Comparison of ENCODE assay signal across 33 cellular contexts in genomic region chr5:81021951-81022687, GRCh38.
A peak's percentile ranks its signal among the peaks of the same experiment; 100 is the strongest.
DNase-seq lines count a peak whose midpoint lies in the region; ATAC-seq, FAIRE-seq and TF ChIP-seq lines count a peak whose summit lies in the region.
"Had no signal": no experiment of that assay in that cellular context is flagged by ENCODE, and none has a peak within 500 bp of the region (broad histone marks: within the 10 kb centered on the region; RNA-seq: fewer than 3 reads in every experiment).

No MANE protein-coding gene starts in this region.

- H3K27ac Mint-ChIP-seq in T-helper 17 cell, result peak overlapping the region; percentile 1
- H3K27ac Mint-ChIP-seq: brain, memory B cell had no signal

- DNase-seq in HepG2 (ENCODE audit: low spot score) (no peak), right lobe of liver (no peak), T-helper 17 cell (no peak), kidney glomerular epithelial cell (lab: John Stamatoyannopoulos, UW) (peak; percentile 28), GM10248 (ENCODE audit: extremely low spot score) (no peak), NCI-H2196 treated with DMSO at 0.1 percent for 48 hours (lab: John Stamatoyannopoulos, UW; ENCODE audit: unreplicated experiment) (no peak)
- DNase-seq in stimulated activated CD4-positive, alpha-beta T cell treated with anti-CD3 and anti-CD28 coated beads, Interleukin-12 subunit alpha, Interleukin-12 subunit beta, amount 100 ng/mL, for 4 hours, result no peak
- DNase-seq: activated CD4-positive, alpha-beta T cell treated with anti-CD3 and anti-CD28 coated beads for 48 hours; activated gamma-delta T cell treated with Interleukin-2 at 50 U/mL for 16 hours; activated T-cell treated with anti-CD3 and anti-CD28 coated beads, Interleukin-2, amount 50 U/mL, for 48 hours; left colon; NCI-H1417; NCI-H2081; NCI-H2227 treated with DMSO at 0.1 percent for 48 hours; NCI-H526 treated with DMSO at 0.1 percent for 48 hours; NK-92 treated with Interleukin-12 subunit alpha and Interleukin-12 subunit beta, amount 100 ng/mL, for 24 hours; ovary; retina; SHP77; small intestine; stimulated activated CD4-positive, alpha-beta T cell treated with anti-CD3 and anti-CD28 coated beads, Interleukin-1b, Interleukin-23, amount 100 ng/mL, for 48 hours; stimulated activated CD8-positive, alpha-beta memory T cell treated with anti-CD3 and anti-CD28 coated beads, Interleukin-4, amount 100 ng/mL, for 48 hours; T-helper 2 cell; WERI-Rb-1 had no signal

- intact Hi-C loops in HepG2 (cut with micrococcal nuclease; ENCODE audit: unreplicated experiment) (no loop called here), right lobe of liver (cut with DNase I) (no loop called here)

- TF ChIP-seq CTCF in HepG2 (CRISPR knock-in tag; IDR thresholded peaks at IDR 0.05), result no peak
- TF ChIP-seq CTCF in right lobe of liver (IDR thresholded peaks at IDR 0.05), result no peak
- no peak for TF ChIP-seq CTCF in GM10248 (IDR thresholded peaks at IDR 0.05; ENCODE audit: control extremely low read depth, extremely low read depth, low read depth, missing control alignments)

- FAIRE-seq in HepG2 (lab: Jason Lieb, UNC), result no peak
- FAIRE-seq: endometrium, frontal cortex, H54, small intestine had no signal

- H3K27ac ChIP-seq in HepG2 (ENCODE audit: extremely low read length, insufficient read depth, low read length) (no peak overlapping the region), right lobe of liver (no peak overlapping the region)
- H3K27ac ChIP-seq: hepatocyte, KMS-11, ovary, tibial nerve, WERI-Rb-1 had no signal

- BruUV-seq in HepG2 (replicated peaks; lab: Mats Ljungman, UMichigan), result no TSS peak

- TF ChIP-seq POLR2A in HepG2 (IDR thresholded peaks at IDR 0.05; ENCODE audit: insufficient read depth in 1 of 2, low read depth in 2 of 2, low read length in 2 of 2) (no peak), right lobe of liver (IDR thresholded peaks at IDR 0.05) (no peak)

- peaks cover 0 to 2% of the 10 kb centered on the region in 2 experiments; a peak in 2 of 5 replicates for H3K36me3 ChIP-seq in HepG2 (replicated peaks in 1 of 2; ENCODE audit: control insufficient read depth in 1 of 2, insufficient read depth in 2 of 2, low read length in 2 of 2)
- H3K36me3 ChIP-seq in right lobe of liver, result no peaks in the 10 kb centered on the region
- H3K36me3 ChIP-seq: ovary, tibial nerve, WERI-Rb-1 had no signal

- H3K27me3 Mint-ChIP-seq in T-helper 17 cell, result no peaks in the 10 kb centered on the region

- H3K9ac ChIP-seq in HepG2 (ENCODE audit: insufficient read depth, low read depth, low read length), result no peak overlapping the region
- H3K9ac ChIP-seq: KMS-11 had no signal

- peak overlapping the region; percentile 16 for H3K4me3 Mint-ChIP-seq in T-helper 17 cell
- H3K4me3 Mint-ChIP-seq: brain, memory B cell, neural crest cell had no signal

- H3K9me3 ChIP-seq in HepG2 (ENCODE audit: low read length), result no peaks in the 10 kb centered on the region
- no peaks in the 10 kb centered on the region for H3K9me3 ChIP-seq in right lobe of liver
- no peaks in the 10 kb centered on the region for H3K9me3 ChIP-seq in T-helper 17 cell (ENCODE audit: control insufficient read depth, low read length, poor library complexity, severe bottlenecking)
- H3K9me3 ChIP-seq: ovary, tibial nerve had no signal

- no peak overlapping the region for H2AFZ ChIP-seq in HepG2 (ENCODE audit: low read length)
- H2AFZ ChIP-seq: hepatocyte had no signal

- TF ChIP-seq EP300 in HepG2 (IDR thresholded peaks at IDR 0.05; ENCODE audit: low read depth in 2 of 2, low read length in 2 of 2) (no peak), HepG2 (CRISPR knock-in tag; IDR thresholded peaks at IDR 0.05; ENCODE audit: borderline replicate concordance) (no peak)

- no peak overlapping the region for H3K4me2 ChIP-seq in HepG2 (ENCODE audit: low read depth, low read length)
- H3K4me2 ChIP-seq: hepatocyte, KMS-11 had no signal

- H3K79me2 ChIP-seq in HepG2 (ENCODE audit: insufficient read depth, low read length), result peaks cover 60% of the 10 kb centered on the region
- H3K79me2 ChIP-seq: hepatocyte had no signal

- ATAC-seq in HepG2, result peak; percentile 22; the same call in 2 of the 3 replicates
- ATAC-seq in right lobe of liver, result no peak
- ATAC-seq in T-helper 17 cell, result no peak
- ATAC-seq: left colon had no signal

- CTCF ChIA-PET in HepG2 (lab: Yijun Ruan, JAX; ENCODE audit: low intra/inter-chr PET ratio, low total read pairs), result no interaction called here
- CTCF ChIA-PET in GM10248 (lab: Yijun Ruan, JAX), result no interaction called here

- H3K27me3 ChIP-seq in HepG2 (ENCODE audit: control insufficient read depth in 1 of 2, insufficient read depth in 2 of 2, low read length in 2 of 2) (no peaks in the 10 kb centered on the region), right lobe of liver (no peaks in the 10 kb centered on the region)
- H3K27me3 ChIP-seq: hepatocyte, tibial nerve had no signal

- H3K4me1 Mint-ChIP-seq in T-helper 17 cell, result peaks cover 67% of the 10 kb centered on the region
- H3K4me1 Mint-ChIP-seq: memory B cell, neural crest cell had no signal

- H3K4me1 ChIP-seq in HepG2 (ENCODE audit: insufficient read depth, low read length) (peaks cover 52% of the 10 kb centered on the region), right lobe of liver (no peaks in the 10 kb centered on the region)

- 90% methylated on average over 7 of the region's 10 CpGs for WGBS in HepG2 (ENCODE audit: low lambda C conversion rate)
- WGBS in right lobe of liver (ENCODE audit: insufficient coverage, low coverage, low lambda C conversion rate, missing lambda C conversion rate), result 53% methylated on average over 6 of the region's 10 CpGs

- no peak overlapping the region for H3K4me3 ChIP-seq in HepG2 (replicated peaks in 1 of 3; ENCODE audit: insufficient read depth in 1 of 3, low read depth in 2 of 3, low read length in 3 of 3)
- no peak overlapping the region for H3K4me3 ChIP-seq in right lobe of liver
- H3K4me3 ChIP-seq: hepatocyte, ovary, tibial nerve had no signal

- no peaks in the 10 kb centered on the region for H3K36me3 Mint-ChIP-seq in T-helper 17 cell (ENCODE audit: low read depth)
- H3K36me3 Mint-ChIP-seq: brain had no signal

- no peaks in the 10 kb centered on the region; the same call in 1 of the 2 replicates for H4K20me1 ChIP-seq in HepG2 (ENCODE audit: insufficient read depth, low read length)

- in situ Hi-C loops in HepG2 (cut with HindIII; ENCODE audit: extremely low pct_ligation_motif_present, low pct_unique_long_range_greater_than_20kb), result no loop called here

- POLR2A ChIA-PET in HepG2 (lab: Yijun Ruan, JAX), result no interaction called here
- POLR2A ChIA-PET in GM10248 (lab: Yijun Ruan, JAX), result no interaction called here

- TF ChIP-seq RAD21 in HepG2 (CRISPR knock-in tag; IDR thresholded peaks at IDR 0.05), result no peak

TF ChIP-seq in HepG2, 621 proteins besides CTCF, POLR2A, EP300 and RAD21 (continues in another document):
- TF ChIP-seq ZNF556 (CRISPR knock-in tag; IDR thresholded peaks at IDR 0.05; ENCODE audit: borderline replicate concordance), result no peak
- TF ChIP-seq RARG (CRISPR knock-in tag; IDR thresholded peaks at IDR 0.05; ENCODE audit: low read depth), result no peak
- no peak for TF ChIP-seq ZNF629 (CRISPR knock-in tag; conservative IDR thresholded peaks at IDR 0.05)
- TF ChIP-seq, protein P1, sequence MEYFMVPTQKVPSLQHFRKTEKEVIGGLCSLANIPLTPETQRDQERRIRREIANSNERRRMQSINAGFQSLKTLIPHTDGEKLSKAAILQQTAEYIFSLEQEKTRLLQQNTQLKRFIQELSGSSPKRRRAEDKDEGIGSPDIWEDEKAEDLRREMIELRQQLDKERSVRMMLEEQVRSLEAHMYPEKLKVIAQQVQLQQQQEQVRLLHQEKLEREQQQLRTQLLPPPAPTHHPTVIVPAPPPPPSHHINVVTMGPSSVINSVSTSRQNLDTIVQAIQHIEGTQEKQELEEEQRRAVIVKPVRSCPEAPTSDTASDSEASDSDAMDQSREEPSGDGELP (IDR thresholded peaks at IDR 0.05; ENCODE audit: borderline replicate concordance, low read depth), result no peak
- TF ChIP-seq TEAD2 (CRISPR knock-in tag; IDR thresholded peaks at IDR 0.05), result no peak
- TF ChIP-seq ZNF224 (CRISPR knock-in tag; IDR thresholded peaks at IDR 0.05), result no peak
- no peak for TF ChIP-seq ZNF605 (CRISPR knock-in tag; IDR thresholded peaks at IDR 0.05)
- no peak for TF ChIP-seq KLF11 (CRISPR knock-in tag; IDR thresholded peaks at IDR 0.05)
